25 cellular contexts compared by ENCODE assay signal in genomic region chr5:119171686-119172085, GRCh38.
"Had no signal": no experiment of that assay in that cellular context is flagged by ENCODE, and none has a peak within 500 bp of the region (broad histone marks: within the 10 kb centered on the region; RNA-seq: fewer than 3 reads in every experiment).

No MANE protein-coding gene starts in this region.

- H3K4me3 ChIP-seq: cardiac muscle cell, SK-N-MC had no signal

- H3K36me3 ChIP-seq: brain microvascular endothelial cell had no signal

- ATAC-seq: activated T-helper 17 cell treated with anti-CD3 and anti-CD28 coated beads, Interleukin-2, amount 50 U/mL, for 72 hours had no signal

- DNase-seq: activated CD4-positive, alpha-beta memory T cell treated with anti-CD3 and anti-CD28 coated beads for 36 hours; activated CD4-positive, alpha-beta T cell treated with anti-CD3 and anti-CD28 coated beads, Interleukin-2, amount 10 ng/mL, durations not matched to agents 7 days and 5 days; activated CD4-positive, CD25-positive, alpha-beta regulatory T cell; activated gamma-delta T cell; activated naive CD4-positive, alpha-beta T cell treated with anti-CD3 and anti-CD28 coated beads, Interleukin-2, amount 10 ng/mL, durations not matched to agents 7 days and 5 days; activated naive CD8-positive, alpha-beta T cell treated with anti-CD3 and anti-CD28 coated beads for 36 hours; activated T-cell treated with anti-CD3 and anti-CD28 coated beads for 4 hours; activated T-cell treated with anti-CD3 and anti-CD28 coated beads, Interleukin-2, amount 50 U/mL, for 48 hours; brain microvascular endothelial cell; MM.1S; NCI-H1105; NCI-H1436; NCI-H1694 treated with DMSO at 0.1 percent for 48 hours; NCI-H2029 treated with DMSO at 0.1 percent for 48 hours; NCI-H2171; NCI-H226; NCI-H526; NCI-H774; NK-92 treated with Interleukin-12 subunit alpha and Interleukin-12 subunit beta, amount 100 ng/mL, for 24 hours; SIG-M5; T-helper 1 cell had no signal

- H3K27ac ChIP-seq: brain microvascular endothelial cell, cardiac muscle cell, SK-N-MC, VCaP had no signal

- H3K27me3 ChIP-seq: brain microvascular endothelial cell, cardiac muscle cell had no signal
